1 cellular context compared by ENCODE assay signal in the genomic region with DNA sequence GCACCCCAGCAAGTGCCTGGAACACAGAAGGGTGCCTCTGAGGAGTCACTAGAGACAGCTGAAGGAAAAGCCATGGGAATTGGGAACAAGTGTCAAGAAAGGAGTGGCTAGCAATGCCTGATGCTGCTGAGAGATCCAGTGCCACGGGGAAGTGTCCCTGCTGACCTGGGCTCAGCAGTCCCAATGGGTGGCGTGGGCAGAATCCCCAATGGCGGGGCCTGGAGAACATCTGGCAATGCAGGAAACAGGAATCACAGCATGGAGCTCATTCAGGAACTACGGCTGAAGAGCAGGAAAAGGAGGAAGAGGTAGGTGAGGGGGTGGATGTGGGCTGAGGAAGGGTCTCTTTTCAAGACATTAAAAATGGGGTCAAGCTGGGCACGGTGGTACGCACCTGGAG.
TF ChIP-seq lines count a peak whose summit lies in the region.

No MANE protein-coding gene starts in this region.

TF ChIP-seq in IMR-90, 13 proteins besides CTCF, POLR2A, EP300 and RAD21:
- TF ChIP-seq SMC3 (IDR thresholded peaks at IDR 0.05; ENCODE audit: low read depth, low read length) (no peak), FOS (IDR thresholded peaks at IDR 0.05; ENCODE audit: low read depth, low read length) (no peak), CHD1 (IDR thresholded peaks at IDR 0.05; ENCODE audit: low read depth, low read length) (no peak), MXI1 (IDR thresholded peaks at IDR 0.05; ENCODE audit: borderline replicate concordance, low read depth, low read length) (no peak), MAFK (IDR thresholded peaks at IDR 0.05; ENCODE audit: low read depth, low read length) (no peak), CEBPB (IDR thresholded peaks at IDR 0.05; ENCODE audit: low read depth, low read length) (no peak), RFX5 (IDR thresholded peaks at IDR 0.05; ENCODE audit: low read depth, low read length) (no peak), MAZ (IDR thresholded peaks at IDR 0.05; ENCODE audit: borderline replicate concordance, low read depth, low read length) (no peak), RCOR1 (IDR thresholded peaks at IDR 0.05; ENCODE audit: insufficient replicate concordance, low read length) (no peak), BHLHE40 (IDR thresholded peaks at IDR 0.05; ENCODE audit: low read depth, low read length) (no peak), NFE2L2 (IDR thresholded peaks at IDR 0.05; ENCODE audit: low read depth, low read length) (no peak)
- TF ChIP-seq, protein P1, sequence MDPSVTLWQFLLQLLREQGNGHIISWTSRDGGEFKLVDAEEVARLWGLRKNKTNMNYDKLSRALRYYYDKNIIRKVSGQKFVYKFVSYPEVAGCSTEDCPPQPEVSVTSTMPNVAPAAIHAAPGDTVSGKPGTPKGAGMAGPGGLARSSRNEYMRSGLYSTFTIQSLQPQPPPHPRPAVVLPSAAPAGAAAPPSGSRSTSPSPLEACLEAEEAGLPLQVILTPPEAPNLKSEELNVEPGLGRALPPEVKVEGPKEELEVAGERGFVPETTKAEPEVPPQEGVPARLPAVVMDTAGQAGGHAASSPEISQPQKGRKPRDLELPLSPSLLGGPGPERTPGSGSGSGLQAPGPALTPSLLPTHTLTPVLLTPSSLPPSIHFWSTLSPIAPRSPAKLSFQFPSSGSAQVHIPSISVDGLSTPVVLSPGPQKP (IDR thresholded peaks at IDR 0.05; ENCODE audit: borderline replicate concordance, low read depth, low read length) = no peak
- TF ChIP-seq, protein P2, sequence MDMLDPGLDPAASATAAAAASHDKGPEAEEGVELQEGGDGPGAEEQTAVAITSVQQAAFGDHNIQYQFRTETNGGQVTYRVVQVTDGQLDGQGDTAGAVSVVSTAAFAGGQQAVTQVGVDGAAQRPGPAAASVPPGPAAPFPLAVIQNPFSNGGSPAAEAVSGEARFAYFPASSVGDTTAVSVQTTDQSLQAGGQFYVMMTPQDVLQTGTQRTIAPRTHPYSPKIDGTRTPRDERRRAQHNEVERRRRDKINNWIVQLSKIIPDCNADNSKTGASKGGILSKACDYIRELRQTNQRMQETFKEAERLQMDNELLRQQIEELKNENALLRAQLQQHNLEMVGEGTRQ (IDR thresholded peaks at IDR 0.05; ENCODE audit: low read depth, low read length) = no peak
